9 cellular contexts compared by ENCODE assay signal in the genomic region with DNA sequence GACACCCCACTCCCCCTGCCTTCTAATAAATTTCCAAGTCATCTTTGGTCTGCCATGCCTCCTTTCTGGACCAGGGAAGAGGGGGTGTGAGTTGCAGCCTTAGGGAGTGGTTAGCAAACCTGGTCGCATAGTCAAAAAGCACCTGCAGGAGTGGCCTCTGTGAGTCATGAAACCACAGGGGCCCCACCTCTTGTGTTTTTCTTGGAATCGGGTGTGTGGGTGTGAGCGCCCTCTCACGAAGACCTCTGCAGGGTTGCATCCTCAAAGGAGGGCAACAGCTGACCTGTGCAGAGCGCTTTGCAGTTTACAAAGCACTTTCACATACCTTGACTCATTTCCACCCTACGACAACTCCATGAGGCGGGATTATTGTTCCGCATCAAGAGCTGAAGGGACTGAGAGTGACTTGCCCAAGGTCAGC. TPM values are rescaled to one million over a fixed set of nuclear protein-coding genes. Genes with fewer than 3 reads are reported as not detected.
DNase-seq lines count a peak whose midpoint lies in the region; ATAC-seq and TF ChIP-seq lines count a peak whose summit lies in the region.
"Had no signal": no experiment of that assay in that cellular context is flagged by ENCODE, and none has a peak within 500 bp of the region (broad histone marks: within the 10 kb centered on the region; RNA-seq: fewer than 3 reads in every experiment).

No MANE protein-coding gene starts in this region.

- peak; percentile 90 for DNase-seq in activated effector memory CD4-positive, alpha-beta T cell treated with Interleukin-2 at 50 U/mL for 16 hours
- peak; percentile 93 for DNase-seq in stimulated activated CD4-positive, alpha-beta T cell treated with anti-CD3 and anti-CD28 coated beads, Interleukin-4, amount 100 ng/mL, for 24 hours
- DNase-seq in C1 segment of cervical spinal cord (lab: John Stamatoyannopoulos, UW) (no peak), CD14-positive monocyte (ENCODE audit: low spot score) (no peak), NCI-H2107 treated with DMSO at 0.1 percent for 48 hours (lab: John Stamatoyannopoulos, UW; ENCODE audit: unreplicated experiment) (no peak)

- H3K36me3 ChIP-seq in KOPT-K1 (ENCODE audit: insufficient read depth, low read length): no peaks in the 10 kb centered on the region

- intact Hi-C loops in CD14-positive monocyte (cut with micrococcal nuclease): no loop called here

- peaks cover 0 to 5% (median 0%) of the 10 kb centered on the region in 7 donors for H3K9me3 Mint-ChIP-seq in CD14-positive monocyte
- H3K9me3 Mint-ChIP-seq: dendritic cell treated with granulocyte-macrophage colony-stimulating factor and Interleukin-4, amounts not matched to agents 40 ng/mL and 50 ng/mL, for 4 days had no signal

- peak overlapping the region in 1 of 7 donors; percentile 25 for H3K27ac Mint-ChIP-seq in CD14-positive monocyte
- H3K27ac Mint-ChIP-seq: dendritic cell treated with granulocyte-macrophage colony-stimulating factor and Interleukin-4, amounts not matched to agents 40 ng/mL and 50 ng/mL, for 4 days had no signal

- H3K4me3 Mint-ChIP-seq in CD14-positive monocyte: no peak overlapping the region
- H3K4me3 Mint-ChIP-seq: dendritic cell treated with granulocyte-macrophage colony-stimulating factor and Interleukin-4, amounts not matched to agents 40 ng/mL and 50 ng/mL, for 4 days had no signal

- ATAC-seq in GM19035 (IDR thresholded peaks at IDR 0.05; ENCODE audit: unreplicated experiment) (peak; percentile 76), GM21737 (IDR thresholded peaks at IDR 0.05; ENCODE audit: unreplicated experiment) (no peak)

- H3K4me1 Mint-ChIP-seq in CD14-positive monocyte: no peaks in the 10 kb centered on the region

- peak overlapping the region; percentile 29 for H3K27ac ChIP-seq in KOPT-K1 (ENCODE audit: low read depth, low read length, poor library complexity, severe bottlenecking)

- H3K9me3 ChIP-seq in KOPT-K1 (ENCODE audit: insufficient read depth, low read length, poor library complexity, severe bottlenecking): no peaks in the 10 kb centered on the region

- H3K36me3 Mint-ChIP-seq in CD14-positive monocyte: no peaks in the 10 kb centered on the region

- TF ChIP-seq CTCF in CD14-positive monocyte (IDR thresholded peaks at IDR 0.05): no peak

- H3K27me3 Mint-ChIP-seq in CD14-positive monocyte (ENCODE audit: low read depth in 3 of 3): peaks cover 6 to 14% (median 13%) of the 10 kb centered on the region in 3 donors

RNA-seq across cellular contexts. Expression of gene TEX48, which starts 36.8 kb away (rescaled TPM):
- polyA plus RNA-seq in CD14-positive monocyte: not detected

Comparison
In these comparisons a context has a peak if more than half of its experiments do, and no peak if none do; other contexts are left out.
1. DNase-seq: peak in activated effector memory CD4-positive, alpha-beta T cell treated with Interleukin-2 at 50 U/mL for 16 hours (single experiment) and stimulated activated CD4-positive, alpha-beta T cell treated with anti-CD3 and anti-CD28 coated beads, Interleukin-4, amount 100 ng/mL, for 24 hours (single experiment); none in C1 segment of cervical spinal cord (0 of 14), CD14-positive monocyte (single experiment) and NCI-H2107 treated with DMSO at 0.1 percent for 48 hours (single experiment).